10 cellular contexts compared by ENCODE assay signal in genomic region chr12:123120452-123121166, GRCh38. TPM values are rescaled to one million over a fixed set of nuclear protein-coding genes. Genes with fewer than 3 reads are reported as not detected.
DNase-seq lines count a peak whose midpoint lies in the region; ATAC-seq, FAIRE-seq and TF ChIP-seq lines count a peak whose summit lies in the region.
"Had no signal": no experiment of that assay in that cellular context is flagged by ENCODE, and none has a peak within 500 bp of the region (broad histone marks: within the 10 kb centered on the region; RNA-seq: fewer than 3 reads in every experiment).

No MANE protein-coding gene starts in this region.

- no peaks in the 10 kb centered on the region; a peak in 1 of 5 replicates for H3K36me3 ChIP-seq in HepG2 (replicated peaks in 1 of 2; ENCODE audit: control insufficient read depth in 1 of 2, insufficient read depth in 2 of 2, low read length in 2 of 2)
- H3K36me3 ChIP-seq: neutrophil had no signal

- intact Hi-C loops in HepG2 (cut with micrococcal nuclease; ENCODE audit: unreplicated experiment): no loop called here

- POLR2A ChIA-PET in HepG2 (lab: Yijun Ruan, JAX): interaction anchor here (0.9 kb wide), 1 partner anchor 16 kb away, joined by 3 read pairs; no protein-coding TSS in a partner anchor

- no peaks in the 10 kb centered on the region for H3K36me3 Mint-ChIP-seq in chondrocyte (ENCODE audit: low read depth)

- no peak overlapping the region for H3K27ac Mint-ChIP-seq in chondrocyte (ENCODE audit: unreplicated experiment)

- TF ChIP-seq POLR2A in GM18505 (IDR thresholded peaks at IDR 0.05; ENCODE audit: borderline replicate concordance, extremely low read depth, insufficient read depth, insufficient read length) (no peak), HepG2 (IDR thresholded peaks at IDR 0.05; ENCODE audit: insufficient read depth in 1 of 2, low read depth in 2 of 2, low read length in 2 of 2) (no peak)

- TF ChIP-seq CTCF in HepG2 (CRISPR knock-in tag; IDR thresholded peaks at IDR 0.05): no peak
- TF ChIP-seq CTCF in chondrocyte (IDR thresholded peaks at IDR 0.05): no peak

- H3K4me3 ChIP-seq in HepG2 (replicated peaks in 1 of 3; ENCODE audit: insufficient read depth in 1 of 3, low read depth in 2 of 3, low read length in 3 of 3): no peak overlapping the region
- H3K4me3 ChIP-seq: SK-N-MC had no signal

- in situ Hi-C loops in HepG2 (cut with HindIII; ENCODE audit: extremely low pct_ligation_motif_present, low pct_unique_long_range_greater_than_20kb): no loop called here

- H3K4me3 Mint-ChIP-seq in chondrocyte (ENCODE audit: unreplicated experiment): no peak overlapping the region

- H3K4me1 Mint-ChIP-seq in chondrocyte (ENCODE audit: low read depth): peaks cover 12% of the 10 kb centered on the region

- H3K27ac ChIP-seq in HepG2 (ENCODE audit: extremely low read length, insufficient read depth, low read length): no peak overlapping the region
- H3K27ac ChIP-seq: neutrophil, SK-N-MC had no signal

- H3K4me1 ChIP-seq in HepG2 (ENCODE audit: insufficient read depth, low read length): peaks cover 12% of the 10 kb centered on the region; the same call in 1 of the 2 replicates

- TF ChIP-seq EP300 in HepG2 (IDR thresholded peaks at IDR 0.05; ENCODE audit: low read depth in 2 of 2, low read length in 2 of 2) (no peak), HepG2 (CRISPR knock-in tag; IDR thresholded peaks at IDR 0.05; ENCODE audit: borderline replicate concordance) (no peak)

- H3K4me2 ChIP-seq in HepG2 (ENCODE audit: low read depth, low read length): no peak overlapping the region

- no peaks in the 10 kb centered on the region for H3K79me2 ChIP-seq in HepG2 (ENCODE audit: insufficient read depth, low read length)

- WGBS in HepG2 (ENCODE audit: low lambda C conversion rate): 100% methylated on average over 3 of the region's 3 CpGs

- ATAC-seq in GM18505 (IDR thresholded peaks at IDR 0.05; ENCODE audit: unreplicated experiment): peak; percentile 23
- peak; percentile 20 for ATAC-seq in HG02884 (IDR thresholded peaks at IDR 0.05; ENCODE audit: unreplicated experiment)
- no peak for ATAC-seq in HepG2

- no peaks in the 10 kb centered on the region for H3K27me3 Mint-ChIP-seq in chondrocyte (ENCODE audit: low read depth)

- DNase-seq in SHP77 treated with DMSO at 0.1 percent for 48 hours (lab: John Stamatoyannopoulos, UW) (peak; percentile 49), HepG2 (ENCODE audit: low spot score) (no peak), cerebellar nuclear complex (lab: John Stamatoyannopoulos, UW) (no peak), NCI-H1930 (lab: John Stamatoyannopoulos, UW) (no peak), HPDE6-E6E7 (ENCODE audit: extremely low spot score) (no peak), chondrocyte (ENCODE audit: low spot score) (no peak)

- no peaks in the 10 kb centered on the region for H3K9me3 Mint-ChIP-seq in chondrocyte (ENCODE audit: low read depth)

- no peak for FAIRE-seq in HepG2 (lab: Jason Lieb, UNC)

- CTCF ChIA-PET in HepG2 (lab: Yijun Ruan, JAX; ENCODE audit: low intra/inter-chr PET ratio, low total read pairs): no interaction called here

- H3K9me3 ChIP-seq in HepG2 (ENCODE audit: low read length): no peaks in the 10 kb centered on the region
- H3K9me3 ChIP-seq: neutrophil had no signal

- no peak overlapping the region for H2AFZ ChIP-seq in HepG2 (ENCODE audit: low read length)

- no peaks in the 10 kb centered on the region for H3K27me3 ChIP-seq in HepG2 (ENCODE audit: control insufficient read depth in 1 of 2, insufficient read depth in 2 of 2, low read length in 2 of 2)
- H3K27me3 ChIP-seq: neutrophil had no signal

- no TSS peak for BruUV-seq in HepG2 (replicated peaks; lab: Mats Ljungman, UMichigan)

- TF ChIP-seq RAD21 in HepG2 (CRISPR knock-in tag; IDR thresholded peaks at IDR 0.05): no peak

- no peak overlapping the region for H3K9ac ChIP-seq in HepG2 (ENCODE audit: insufficient read depth, low read depth, low read length)

- H4K20me1 ChIP-seq in HepG2 (ENCODE audit: insufficient read depth, low read length): no peaks in the 10 kb centered on the region

TF ChIP-seq in HepG2, 621 proteins besides CTCF, POLR2A, EP300 and RAD21:
- TF ChIP-seq ZNF768 (CRISPR knock-in tag; IDR thresholded peaks at IDR 0.05): peak; percentile 71
- no peak for TF ChIP-seq PRDM4 (CRISPR knock-in tag; IDR thresholded peaks at IDR 0.05; ENCODE audit: borderline replicate concordance)

RNA-seq across cellular contexts. Expression of gene PITPNM2, which starts 30.3 kb away (rescaled TPM):
- total RNA-seq in HepG2 (2016; rRNA removed; fragmentation: Illumina TruSeq; extraction: Trizol) (4.2 and 4.7 TPM in 2 replicates), chondrocyte (6.1 to 11.6 TPM (median 11.5 TPM) in 3 replicates)
- total RNA-seq in HepG2 (2016; cell fraction: cytosol; rRNA removed; fragmentation: Illumina TruSeq; extraction: Trizol; ENCODE audit: low read depth): 2.8 and 3.0 TPM in 2 replicates
- 4.4 and 4.6 TPM in 2 replicates for total RNA-seq in HepG2 (2016; cell fraction: insoluble cytoplasmic fraction; rRNA removed; fragmentation: Illumina TruSeq; extraction: Trizol)
- total RNA-seq in HepG2 (2016; cell fraction: membrane; rRNA removed; fragmentation: Illumina TruSeq; extraction: Trizol): 4.6 and 5.9 TPM in 2 replicates
- 8.8 and 10.6 TPM in 2 replicates for total RNA-seq in HepG2 (2016; cell fraction: nucleus; rRNA removed; fragmentation: Illumina TruSeq; extraction: Trizol)
- polyA plus RNA-seq in HepG2 (2011; rRNA removed): 5.3 TPM in 2 replicates
- 1.9 and 2.8 TPM in 2 replicates for polyA plus RNA-seq in HepG2 (2011; cell fraction: cytosol; rRNA removed)
- 29.2 and 36.9 TPM in 2 replicates for polyA plus RNA-seq in HepG2 (2011; cell fraction: nucleus; rRNA removed)
- polyA plus RNA-seq in HepG2 (2012): 4.9 and 8.6 TPM in 2 replicates
- 2.0 and 2.7 TPM in 2 replicates for polyA plus RNA-seq in HepG2 (2016; cell fraction: cytosol; fragmentation: Illumina TruSeq; extraction: Trizol; ENCODE audit: low read depth)
- polyA plus RNA-seq in HepG2 (2016; cell fraction: insoluble cytoplasmic fraction; fragmentation: Illumina TruSeq; extraction: Trizol; ENCODE audit: low read depth): 4.0 and 5.3 TPM in 2 replicates
- 3.2 and 3.3 TPM in 2 replicates for polyA plus RNA-seq in HepG2 (2016; cell fraction: membrane; fragmentation: Illumina TruSeq; extraction: Trizol; ENCODE audit: low read depth)
- 22.7 and 28.3 TPM in 2 replicates for polyA plus RNA-seq in HepG2 (2016; cell fraction: nucleus; fragmentation: Illumina TruSeq; extraction: Trizol; ENCODE audit: insufficient read depth, low read depth)
- polyA minus RNA-seq in HepG2 (2011; rRNA and poly(A)+ RNA removed; ENCODE audit: low replicate concordance): 9.4 and 13.8 TPM in 2 replicates
- 4.8 and 6.2 TPM in 2 replicates for polyA minus RNA-seq in HepG2 (2011; cell fraction: cytosol; rRNA and poly(A)+ RNA removed)
- polyA minus RNA-seq in HepG2 (2011; cell fraction: nucleus; rRNA and poly(A)+ RNA removed): 17.6 and 22.1 TPM in 2 replicates
